1 cellular context compared by ENCODE assay signal in genomic region chr12:132557291-132557968, GRCh38.
TF ChIP-seq lines count a peak whose summit lies in the region.

No MANE protein-coding gene starts in this region.

TF ChIP-seq in HepG2, 621 proteins besides CTCF, POLR2A, EP300 and RAD21:
- TF ChIP-seq MZF1 (CRISPR knock-in tag; IDR thresholded peaks at IDR 0.05; ENCODE audit: borderline replicate concordance) (no peak), REPIN1 (CRISPR knock-in tag; IDR thresholded peaks at IDR 0.05; ENCODE audit: borderline replicate concordance, low read depth) (no peak), KLF11 (CRISPR knock-in tag; IDR thresholded peaks at IDR 0.05) (no peak), ZNF768 (CRISPR knock-in tag; IDR thresholded peaks at IDR 0.05) (0 out of 2 replicates have a peak, but pooled peaks have one; percentile 15), KLF16 (CRISPR knock-in tag; IDR thresholded peaks at IDR 0.05) (no peak), ZFY (CRISPR knock-in tag; IDR thresholded peaks at IDR 0.05) (no peak), MATR3 (CRISPR knock-in tag; IDR thresholded peaks at IDR 0.05) (no peak)
- TF ChIP-seq, protein P1, sequence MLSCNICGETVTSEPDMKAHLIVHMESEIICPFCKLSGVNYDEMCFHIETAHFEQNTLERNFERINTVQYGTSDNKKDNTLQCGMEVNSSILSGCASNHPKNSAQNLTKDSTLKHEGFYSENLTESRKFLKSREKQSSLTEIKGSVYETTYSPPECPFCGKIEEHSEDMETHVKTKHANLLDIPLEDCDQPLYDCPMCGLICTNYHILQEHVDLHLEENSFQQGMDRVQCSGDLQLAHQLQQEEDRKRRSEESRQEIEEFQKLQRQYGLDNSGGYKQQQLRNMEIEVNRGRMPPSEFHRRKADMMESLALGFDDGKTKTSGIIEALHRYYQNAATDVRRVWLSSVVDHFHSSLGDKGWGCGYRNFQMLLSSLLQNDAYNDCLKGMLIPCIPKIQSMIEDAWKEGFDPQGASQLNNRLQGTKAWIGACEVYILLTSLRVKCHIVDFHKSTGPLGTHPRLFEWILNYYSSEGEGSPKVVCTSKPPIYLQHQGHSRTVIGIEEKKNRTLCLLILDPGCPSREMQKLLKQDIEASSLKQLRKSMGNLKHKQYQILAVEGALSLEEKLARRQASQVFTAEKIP (CRISPR knock-in tag; IDR thresholded peaks at IDR 0.05; ENCODE audit: borderline replicate concordance), result no peak
